Comparison of ENCODE assay signal across 1 cellular context in genomic region chr13:21671793-21672680, GRCh38.
TF ChIP-seq lines count a peak whose summit lies in the region.

No MANE protein-coding gene starts in this region.

TF ChIP-seq in GM12878, 131 proteins besides CTCF, POLR2A, EP300 and RAD21 (continued from another document):
- TF ChIP-seq BCL3 (IDR thresholded peaks at IDR 0.05; ENCODE audit: borderline replicate concordance, insufficient read depth, low read depth, low read length, poor library complexity, severe bottlenecking): no peak
- TF ChIP-seq IKZF2 (IDR thresholded peaks at IDR 0.05): no peak
- TF ChIP-seq PKNOX1 (IDR thresholded peaks at IDR 0.05): no peak
- TF ChIP-seq IRF3 (IDR thresholded peaks at IDR 0.05): no peak
- TF ChIP-seq PBX3 (IDR thresholded peaks at IDR 0.05; ENCODE audit: insufficient replicate concordance, low read depth, low read length): no peak
- TF ChIP-seq NFXL1 (IDR thresholded peaks at IDR 0.05; ENCODE audit: borderline replicate concordance): no peak
